In the genomic region with DNA sequence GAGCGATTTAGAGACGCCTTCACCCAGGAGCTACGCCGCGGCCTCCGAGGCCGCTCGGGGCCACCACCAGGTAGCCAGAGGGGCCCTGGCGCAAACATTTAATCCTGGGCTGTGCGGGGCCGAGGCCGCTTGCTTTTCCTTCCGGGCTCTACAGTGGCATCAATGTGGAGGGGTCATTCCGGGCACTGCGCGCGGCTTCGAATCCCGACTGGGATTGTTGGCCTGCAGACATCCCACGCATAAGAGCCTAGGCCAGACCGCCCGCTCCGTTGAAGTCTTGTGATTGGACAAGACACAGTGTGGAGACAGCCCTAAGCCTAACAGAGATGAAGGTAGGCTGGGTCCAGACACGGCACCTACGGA, we compare ENCODE assay signal across 8 cellular contexts. TPM values are rescaled to one million over a fixed set of nuclear protein-coding genes. Genes with fewer than 3 reads are reported as not detected.
A peak's percentile ranks its signal among the peaks of the same experiment; 100 is the strongest.
DNase-seq lines count a peak whose midpoint lies in the region; TF ChIP-seq lines count a peak whose summit lies in the region.

No MANE protein-coding gene starts in this region.

- WGBS in GM23248 (ENCODE audit: low coverage in 1 of 2, low lambda C conversion rate in 2 of 2, missing lambda C conversion rate in 2 of 2), 2 experiments: 1 to 3% methylated on average over 25 of the region's 25 CpGs
- 1% methylated on average over 8 of the region's 25 CpGs for WGBS in mammary epithelial cell (ENCODE audit: low coverage, missing lambda C conversion rate)
- under 1% methylated on average over 25 of the region's 25 CpGs for WGBS in liver

- H3K79me2 ChIP-seq in DOHH2 (ENCODE audit: control insufficient read depth, low read length): peaks cover 70% of the 10 kb centered on the region
- peaks cover 70% of the 10 kb centered on the region for H3K79me2 ChIP-seq in GM23248 (ENCODE audit: insufficient read depth)
- peaks cover 72% of the 10 kb centered on the region for H3K79me2 ChIP-seq in mammary epithelial cell (ENCODE audit: insufficient read depth, low read length)

- DNase-seq in GM23248: peak; percentile 53
- peak; percentile 51 for DNase-seq in NCI-H2227 (lab: John Stamatoyannopoulos, UW; ENCODE audit: unreplicated experiment)
- DNase-seq in mammary epithelial cell: peak; percentile 39
- DNase-seq in NCI-H1436 (lab: John Stamatoyannopoulos, UW): no peak
- DNase-seq in SW480 (ENCODE audit: low spot score): no peak

- BruUV-seq in mammary epithelial cell (replicated peaks; lab: Mats Ljungman, UMichigan): TSS peak; percentile 73

- no peak for TF ChIP-seq CTCF in DOHH2 (IDR thresholded peaks at IDR 0.05; ENCODE audit: low read depth, low read length, poor library complexity, severe bottlenecking)
- TF ChIP-seq CTCF in mammary epithelial cell (conservative IDR thresholded peaks at IDR 0.05 in 1 of 2, IDR thresholded peaks at IDR 0.05 in 1 of 2; ENCODE audit: extremely low read depth in 1 of 2, insufficient read depth in 1 of 2, low read depth in 1 of 2, low read length in 2 of 2): no peak
- TF ChIP-seq CTCF in liver (IDR thresholded peaks at IDR 0.05; ENCODE audit: low read depth, low read length, missing input control): no peak

- H3K27me3 ChIP-seq in DOHH2 (ENCODE audit: control insufficient read depth, low read length) (no peaks in the 10 kb centered on the region), GM23248 (replicated peaks; ENCODE audit: insufficient read depth) (no peaks in the 10 kb centered on the region), mammary epithelial cell (ENCODE audit: insufficient read depth, low read length) (no peaks in the 10 kb centered on the region), liver (ENCODE audit: control insufficient read depth in 4 of 4, insufficient read depth in 4 of 4, low read length in 3 of 4) (no peaks in the 10 kb centered on the region), subcutaneous abdominal adipose tissue (ENCODE audit: control insufficient read depth in 5 of 5, insufficient read depth in 4 of 5, low read length in 5 of 5) (no peaks in the 10 kb centered on the region)

- in situ Hi-C loops in GM23248 (cut with MboI): no loop called here
- in situ Hi-C loops in mammary epithelial cell (cut with MboI; ENCODE audit: low sequenced_read_pairs in 2 of 2): no loop called here

- H3K27ac ChIP-seq in DOHH2 (ENCODE audit: low read depth, low read length) (peak overlapping the region; percentile 24), GM23248 (peak overlapping the region; percentile 95), mammary epithelial cell (ENCODE audit: insufficient read depth, low read depth, low read length) (peak overlapping the region; percentile 61), liver (ENCODE audit: low read depth in 1 of 2, low read length in 2 of 2) (peak overlapping the region; percentile 51 to 94), subcutaneous abdominal adipose tissue (ENCODE audit: low read depth, low read length) (peak overlapping the region; percentile 84)

- H3K4me1 ChIP-seq in DOHH2 (ENCODE audit: control insufficient read depth, low read length) (peaks cover 25% of the 10 kb centered on the region), GM23248 (ENCODE audit: insufficient read depth) (peaks cover 12% of the 10 kb centered on the region), mammary epithelial cell (ENCODE audit: insufficient read depth, low read length) (peaks cover 12% of the 10 kb centered on the region), liver (ENCODE audit: control insufficient read depth in 4 of 4, insufficient read depth in 4 of 4, low read length in 3 of 4) (peaks cover 2 to 23% (median 22%) of the 10 kb centered on the region in 4 donors), subcutaneous abdominal adipose tissue (ENCODE audit: control insufficient read depth in 5 of 5, insufficient read depth in 5 of 5, low read length in 5 of 5) (peaks cover 8 to 34% (median 27%) of the 10 kb centered on the region in 5 donors)

- H4K20me1 ChIP-seq in DOHH2 (ENCODE audit: control insufficient read depth, insufficient read depth, low read depth, low read length) (peaks cover 16% of the 10 kb centered on the region), GM23248 (ENCODE audit: insufficient read depth) (no peaks in the 10 kb centered on the region), mammary epithelial cell (ENCODE audit: insufficient read depth, low read length) (no peaks in the 10 kb centered on the region)

- H3K36me3 ChIP-seq in DOHH2 (ENCODE audit: control insufficient read depth, low read length) (peaks cover 58% of the 10 kb centered on the region), GM23248 (ENCODE audit: low read depth) (peaks cover 16% of the 10 kb centered on the region; the same call in 1 of the 2 replicates), mammary epithelial cell (ENCODE audit: insufficient read depth, low read length) (peaks cover 14% of the 10 kb centered on the region), liver (ENCODE audit: control insufficient read depth in 4 of 4, insufficient read depth in 3 of 4, low read depth in 1 of 4, low read length in 3 of 4) (peaks cover 1 to 14% (median 10%) of the 10 kb centered on the region in 4 donors), subcutaneous abdominal adipose tissue (ENCODE audit: control insufficient read depth in 5 of 5, insufficient read depth in 5 of 5, low read length in 5 of 5) (peaks cover 2 to 25% (median 13%) of the 10 kb centered on the region in 5 donors)

- peak overlapping the region; percentile 73 for H2AFZ ChIP-seq in GM23248
- H2AFZ ChIP-seq in mammary epithelial cell (ENCODE audit: low read depth, low read length): peak overlapping the region; percentile 79

- dilution Hi-C loops in mammary epithelial cell (cut with HindIII; ENCODE audit: low sequenced_read_pairs): loop anchor here (10.0 kb wide), 1 partner anchor 732 kb away; no protein-coding TSS in a partner anchor

- H3K4me3 ChIP-seq in DOHH2 (ENCODE audit: low read length): peak overlapping the region; percentile 95
- H3K4me3 ChIP-seq in GM23248: peak overlapping the region; percentile 85
- peak overlapping the region; percentile 64 to 96 (median 78) for H3K4me3 ChIP-seq in mammary epithelial cell (replicated peaks in 1 of 3; ENCODE audit: insufficient read depth in 1 of 3, low read depth in 2 of 3, low read length in 3 of 3)
- H3K4me3 ChIP-seq in liver (ENCODE audit: low read depth in 1 of 3, low read length in 3 of 3): peak overlapping the region; percentile 89 to 98 (median 94)
- H3K4me3 ChIP-seq in subcutaneous abdominal adipose tissue (ENCODE audit: low read depth in 1 of 5, low read length in 5 of 5): peak overlapping the region; percentile 90 to 99 (median 97)

- H3F3A ChIP-seq in DOHH2 (ENCODE audit: control insufficient read depth, insufficient read depth) (no peaks in the 10 kb centered on the region), GM23248 (ENCODE audit: insufficient read depth) (peaks cover 17% of the 10 kb centered on the region)

- peak overlapping the region; percentile 95 for H3K9ac ChIP-seq in GM23248
- H3K9ac ChIP-seq in mammary epithelial cell (ENCODE audit: insufficient read depth, low read length): peak overlapping the region; percentile 77
- H3K9ac ChIP-seq in liver (ENCODE audit: low read depth in 1 of 2, low read length in 2 of 2): peak overlapping the region; percentile 35 to 64
- H3K9ac ChIP-seq in subcutaneous abdominal adipose tissue (ENCODE audit: low read length in 5 of 5): peak overlapping the region; percentile 90 to 98 (median 94)

- H3K9me2 ChIP-seq in DOHH2 (replicated peaks; ENCODE audit: control insufficient read depth, low read length): no peaks in the 10 kb centered on the region
- no peaks in the 10 kb centered on the region for H3K9me2 ChIP-seq in GM23248 (ENCODE audit: insufficient read depth)

- CTCF ChIA-PET in mammary epithelial cell (lab: Charles Lee; ENCODE audit: low non-redundant PET): interaction anchor here (0.7 kb wide), 2 partner anchors 237 to 276 kb away, joined by 3 to 4 read pairs; no protein-coding TSS in a partner anchor

- no peaks in the 10 kb centered on the region for H3K9me3 ChIP-seq in DOHH2 (ENCODE audit: control insufficient read depth, insufficient read depth, low read length)
- no peaks in the 10 kb centered on the region for H3K9me3 ChIP-seq in GM23248 (ENCODE audit: low read depth)
- H3K9me3 ChIP-seq in mammary epithelial cell (replicated peaks; ENCODE audit: insufficient read depth, low read length): no peaks in the 10 kb centered on the region
- H3K9me3 ChIP-seq in liver (ENCODE audit: control insufficient read depth in 4 of 4, low read length in 3 of 4): no peaks in the 10 kb centered on the region
- no peaks in the 10 kb centered on the region for H3K9me3 ChIP-seq in subcutaneous abdominal adipose tissue (ENCODE audit: control insufficient read depth in 5 of 5, low read length in 5 of 5)

- peak overlapping the region; percentile 64 for H3K4me2 ChIP-seq in DOHH2 (ENCODE audit: low read length)
- H3K4me2 ChIP-seq in GM23248 (ENCODE audit: unreplicated experiment): peak overlapping the region; percentile 88
- peak overlapping the region; percentile 88 for H3K4me2 ChIP-seq in mammary epithelial cell (ENCODE audit: insufficient read depth, low read depth, low read length)

- TF ChIP-seq RAD21 in liver (IDR thresholded peaks at IDR 0.05): no peak

- intact Hi-C loops in mammary epithelial cell (cut with micrococcal nuclease): loop anchor here (1.0 to 10.0 kb wide), 4 partner anchors 105 to 378 kb away; a partner anchor contains a TSS

TF ChIP-seq in liver, 16 proteins besides CTCF, POLR2A, EP300 and RAD21:
- TF ChIP-seq SP1 (IDR thresholded peaks at IDR 0.05) (no peak), NR2F2 (IDR thresholded peaks at IDR 0.05) (no peak), EGR1 (IDR thresholded peaks at IDR 0.05; ENCODE audit: low read depth in 2 of 2) (no peak), TAF1 (conservative IDR thresholded peaks at IDR 0.05) (no peak)

RNA-seq across cellular contexts. Expression of a gene that starts 0.6 kb away (rescaled TPM):
- total RNA-seq in GM23248 (2014; rRNA removed; shearing (Covaris generic)): 75.3 and 81.9 TPM in 2 replicates
- polyA plus RNA-seq in GM23248 (2016; fragmentation: Nextera tagmentation; extraction: Ambion mirVana) (107 TPM in 2 replicates), mammary epithelial cell (45.1 TPM), liver (10 to 100 TPM; 16.2 to 17.3 TPM)
- total RNA-seq in mammary epithelial cell (10 to 100 TPM; 47.5 to 77.0 TPM), liver (10 to 100 TPM; 18.9 to 19.2 TPM)
- polyA minus RNA-seq in mammary epithelial cell: 50.3 TPM

RNA-seq across cellular contexts. Expression of a gene that starts 25.7 kb away (rescaled TPM):
- total RNA-seq in GM23248 (2014; rRNA removed; shearing (Covaris generic)): 3.9 and 5.7 TPM in 2 replicates
- polyA plus RNA-seq in GM23248 (2016; fragmentation: Nextera tagmentation; extraction: Ambion mirVana) (7.6 and 9.6 TPM in 2 replicates), mammary epithelial cell (1.0 TPM), liver (1 to 10 TPM in 1 of 2 donors, under 1 TPM in 1; 0.99 to 2.4 TPM)
- total RNA-seq in mammary epithelial cell (1 to 10 TPM; 2.7 to 4.7 TPM), liver (1 to 10 TPM; 1.4 to 1.7 TPM)
- polyA minus RNA-seq in mammary epithelial cell: 1.2 TPM

Comparison
In these comparisons a context has a peak if more than half of its experiments do, and no peak if none do; other contexts are left out.
1. H3K27ac ChIP-seq: peak in every context shown above with its lines; median percentile 95 in GM23248; 84 in subcutaneous abdominal adipose tissue; 72 in liver; 61 in mammary epithelial cell; 24 in DOHH2.
2. DNase-seq: peak in GM23248 (single experiment), NCI-H2227 (single experiment) and mammary epithelial cell (single experiment); none in NCI-H1436 (single experiment) and SW480 (single experiment).
3. Peak in every context shown above with its lines, with median percentiles within 50 percentile points of each other: H3K4me2 ChIP-seq, H3K4me3 ChIP-seq and H3K9ac ChIP-seq.